Comparison of ENCODE assay signal across 21 cellular contexts in genomic region chr14:97802974-97803373, GRCh38.
"Had no signal": no experiment of that assay in that cellular context is flagged by ENCODE, and none has a peak within 500 bp of the region (broad histone marks: within the 10 kb centered on the region; RNA-seq: fewer than 3 reads in every experiment).

No MANE protein-coding gene starts in this region.

- ATAC-seq: HepG2, Panc1 had no signal

- H3K4me2 ChIP-seq: SK-N-SH had no signal

- H3K27ac ChIP-seq: RWPE1 had no signal

- H3K9me3 ChIP-seq: SK-N-SH had no signal

- H3K9me2 ChIP-seq: SK-N-SH had no signal

- DNase-seq: IMR-90, Kasumi-1, KG1, MM.1S, NCI-H1092 treated with DMSO at 0.1 percent for 48 hours, NCI-H1436, NCI-H187, NCI-H2029, NCI-H2081 treated with DMSO at 0.1 percent for 48 hours, NCI-H2171, NCI-H226, NCI-H446, NCI-H510A, NCI-H524 treated with DMSO at 0.1 percent for 48 hours, NCI-H69, NCI-H774, SHP77, SK-N-SH had no signal
